Comparison of ENCODE assay signal across 7 cellular contexts in the genomic region with DNA sequence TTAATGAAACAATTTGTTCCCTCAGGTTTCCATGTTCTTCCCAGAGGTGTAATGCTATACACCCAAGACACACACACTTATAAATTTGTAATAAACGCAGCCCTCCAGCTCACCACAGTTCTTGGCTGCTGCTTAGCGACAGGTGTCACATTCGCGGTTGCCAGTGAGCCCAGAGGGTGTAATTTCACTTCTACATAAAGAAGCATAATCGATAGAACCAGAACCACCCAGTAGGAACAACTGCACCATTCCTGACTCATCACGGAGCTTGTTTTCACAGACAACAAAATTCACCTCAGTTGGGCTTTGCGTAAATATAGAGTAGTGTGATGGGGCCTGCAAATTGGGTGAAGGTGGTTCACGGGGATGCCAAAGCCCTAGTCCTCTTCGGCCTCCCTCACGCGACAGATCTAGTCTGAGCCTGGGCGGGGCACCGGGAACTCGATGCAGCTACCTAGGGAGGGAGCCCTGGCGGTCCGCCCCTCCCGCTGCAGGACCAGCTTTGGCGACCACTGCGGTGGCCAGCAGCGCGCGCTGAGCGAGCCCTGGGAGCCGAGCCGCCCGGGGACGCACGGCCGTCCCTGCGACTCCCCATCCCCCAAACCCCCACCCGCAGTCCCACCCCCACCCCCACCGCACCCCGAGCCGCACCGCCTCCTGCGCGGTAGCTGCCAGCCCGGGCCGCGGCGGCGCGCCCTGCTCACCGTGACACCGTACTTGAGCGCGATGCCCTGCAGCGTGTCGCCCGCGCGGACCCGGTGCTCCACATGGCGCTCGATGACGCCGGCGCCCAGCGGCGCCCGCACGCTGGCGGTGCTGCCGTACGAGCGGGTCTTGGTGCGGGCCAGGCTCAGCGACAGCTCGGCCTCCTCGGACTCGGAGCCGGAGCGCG. TPM values are rescaled to one million over a fixed set of nuclear protein-coding genes. Genes with fewer than 3 reads are reported as not detected.
DNase-seq lines count a peak whose midpoint lies in the region; ATAC-seq and TF ChIP-seq lines count a peak whose summit lies in the region.

No MANE protein-coding gene starts in this region.

- H3K4me3 ChIP-seq in HAP-1 (peak overlapping the region; percentile 27), dorsolateral prefrontal cortex (peak overlapping the region; percentile 58 to 92 (median 81)), mesodermal cell (ENCODE audit: extremely low read depth, insufficient read depth, low read length, poor library complexity, severe bottlenecking) (peak overlapping the region; percentile 46)

- H3K27ac Mint-ChIP-seq in stimulated activated naive B cell treated with anti-CD40 and anti-IgM and Interleukin-4, amounts not matched to agents 10 μg/mL and 1 μg/mL and 100 μg/mL, for 72 hours: peak overlapping the region; percentile 91

- 0 out of 3 replicates have a peak, but pooled peaks have one; percentile 7 for TF ChIP-seq CTCF in GM12872 (IDR thresholded peaks at IDR 0.05; ENCODE audit: insufficient read depth, low read depth, low read length)
- TF ChIP-seq CTCF in dorsolateral prefrontal cortex (IDR thresholded peaks at IDR 0.05 in 54 of 56, conservative IDR thresholded peaks at IDR 0.05 in 2 of 56; ENCODE audit: low read depth in 1 of 56, partially characterized antibody in 56 of 56): no peak

- H3K36me3 Mint-ChIP-seq in stimulated activated naive B cell treated with anti-CD40 and anti-IgM and Interleukin-4, amounts not matched to agents 10 μg/mL and 1 μg/mL and 100 μg/mL, for 72 hours: peaks cover 7 to 15% of the 10 kb centered on the region in 2 donors

- peaks cover 43 to 65% of the 10 kb centered on the region in 2 donors for H3K4me1 Mint-ChIP-seq in stimulated activated naive B cell treated with anti-CD40 and anti-IgM and Interleukin-4, amounts not matched to agents 10 μg/mL and 1 μg/mL and 100 μg/mL, for 72 hours

- peak; percentile 46 to 55 for ATAC-seq in stimulated activated naive B cell treated with anti-CD40 and anti-IgM and Interleukin-4, amounts not matched to agents 10 μg/mL and 1 μg/mL and 100 μg/mL, for 72 hours (replicated peaks)

- H3K27me3 Mint-ChIP-seq in stimulated activated naive B cell treated with anti-CD40 and anti-IgM and Interleukin-4, amounts not matched to agents 10 μg/mL and 1 μg/mL and 100 μg/mL, for 72 hours: no peaks in the 10 kb centered on the region

- 5 to 6% methylated on average over 37 to 40 of the region's 74 CpGs for whole genome bisulfite sequencing in mesodermal cell (ENCODE audit: insufficient coverage in 2 of 2), 2 experiments

- H3K27ac ChIP-seq in dorsolateral prefrontal cortex (peak overlapping the region in 58 of 59 donors; percentile 61 to 99 (median 95)), mesodermal cell (ENCODE audit: low read depth, low read length, severe bottlenecking) (no peak overlapping the region)

- H3K4me1 ChIP-seq in HAP-1 (peaks cover 12% of the 10 kb centered on the region), mesodermal cell (ENCODE audit: control insufficient read depth, insufficient read depth, low read length, poor library complexity, severe bottlenecking) (peaks cover 22% of the 10 kb centered on the region)

- H3K36me3 ChIP-seq in HAP-1 (replicated peaks): no peaks in the 10 kb centered on the region; the same call in 1 of the 2 replicates
- no peaks in the 10 kb centered on the region for H3K36me3 ChIP-seq in mesodermal cell (ENCODE audit: control insufficient read depth, insufficient read depth, low read length)

- in situ Hi-C loops in HAP-1 (cut with MboI; ENCODE audit: low sequenced_read_pairs): no loop called here

- DNase-seq in HAP-1 (ENCODE audit: low spot score in 2 of 2) (peak; percentile 35 to 74), NCI-H1105 treated with DMSO at 0.1 percent for 48 hours (lab: John Stamatoyannopoulos, UW) (peak; percentile 30), dorsolateral prefrontal cortex (peak in 7 of 10 donors; percentile 46 to 71 (median 60))
- DNase-seq in activated CD4-positive, alpha-beta T cell treated with anti-CD3 and anti-CD28 coated beads, Interleukin-2, amount 50 U/mL, for 1 hour: peak; percentile 59
- DNase-seq in stimulated activated naive B cell treated with anti-CD40 and anti-IgM and Interleukin-4, amounts not matched to agents 10 μg/mL and 1 μg/mL and 100 μg/mL, for 72 hours: peak; percentile 63

- intact Hi-C loops in dorsolateral prefrontal cortex (cut with DNase I): loop anchor here in 1 of 2 donors (2.0 kb wide), 2 partner anchors 14 to 40 kb away; partner anchors contain the start of gene TMOD2

- H3K9me3 ChIP-seq in HAP-1 (no peaks in the 10 kb centered on the region), mesodermal cell (ENCODE audit: control insufficient read depth, low read length) (no peaks in the 10 kb centered on the region)

- H3K27me3 ChIP-seq in HAP-1 (ENCODE audit: low read depth) (no peaks in the 10 kb centered on the region), dorsolateral prefrontal cortex (no peaks in the 10 kb centered on the region)

- no peaks in the 10 kb centered on the region for H3K9me3 Mint-ChIP-seq in stimulated activated naive B cell treated with anti-CD40 and anti-IgM and Interleukin-4, amounts not matched to agents 10 μg/mL and 1 μg/mL and 100 μg/mL, for 72 hours

- H3K4me3 Mint-ChIP-seq in stimulated activated naive B cell treated with anti-CD40 and anti-IgM and Interleukin-4, amounts not matched to agents 10 μg/mL and 1 μg/mL and 100 μg/mL, for 72 hours: peak overlapping the region; percentile 85 to 88

RNA-seq across cellular contexts. Expression of gene LYSMD2, which starts 0.6 kb away (rescaled TPM):
- 10 to 100 TPM in 119 of 120 experiments, 1 to 10 TPM in 1; 9.8 to 63.1 (median 38.4) TPM for total RNA-seq in dorsolateral prefrontal cortex
- polyA plus RNA-seq in mesodermal cell (2013, experiment 1 of 2): 11.7 TPM
- polyA plus RNA-seq in mesodermal cell (2013, experiment 2 of 2): 12.3 TPM

RNA-seq across cellular contexts. Expression of gene TMOD2, which starts 14.5 kb away (rescaled TPM):
- 100 to 1,000 TPM; 156 to 398 (median 304) TPM for total RNA-seq in dorsolateral prefrontal cortex
- 18.4 TPM for polyA plus RNA-seq in mesodermal cell (2013, experiment 1 of 2)
- polyA plus RNA-seq in mesodermal cell (2013, experiment 2 of 2): 17.0 TPM

RNA-seq across cellular contexts. Expression of gene SCG3, which starts 55.6 kb away (rescaled TPM):
- total RNA-seq in dorsolateral prefrontal cortex: 100 to 1,000 TPM in 100 of 120 experiments, 10 to 100 TPM in 20; 40.1 to 220 (median 136) TPM
- polyA plus RNA-seq in mesodermal cell (2013, experiment 1 of 2): 10.2 TPM
- polyA plus RNA-seq in mesodermal cell (2013, experiment 2 of 2): 10.0 TPM

Comparison
In these comparisons a context has a peak if more than half of its experiments do, and no peak if none do; other contexts are left out.
1. H3K4me3 ChIP-seq: peak in every context shown above with its lines; median percentile 81 in dorsolateral prefrontal cortex; 46 in mesodermal cell; 27 in HAP-1.